In genomic region chr3:152376351-152377183, GRCh38 we compare ENCODE assay signal across 8 cellular contexts.
DNase-seq lines count a peak whose midpoint lies in the region; ATAC-seq and TF ChIP-seq lines count a peak whose summit lies in the region.

No MANE protein-coding gene starts in this region.

- H3K36me3 ChIP-seq in MM.1S (replicated peaks; ENCODE audit: insufficient read depth, low read length) (no peaks in the 10 kb centered on the region), WERI-Rb-1 (no peaks in the 10 kb centered on the region)

- ATAC-seq in GM18502 (IDR thresholded peaks at IDR 0.05; ENCODE audit: poor library complexity, unreplicated experiment) (peak; percentile 81), GM21786 (IDR thresholded peaks at IDR 0.05; ENCODE audit: unreplicated experiment) (peak; percentile 77), sciatic nerve (peak; percentile 58)

- peak; percentile 34 for DNase-seq in MM.1S
- peak; percentile 63 for DNase-seq in choroid plexus epithelial cell (ENCODE audit: low read depth)
- DNase-seq in sciatic nerve (ENCODE audit: low spot score) = no peak
- no peak for DNase-seq in WERI-Rb-1
- DNase-seq in stimulated activated CD4-positive, alpha-beta T cell treated with anti-CD3 and anti-CD28 coated beads, Interleukin-1b, Interleukin-23, amount 100 ng/mL, for 48 hours = no peak
- DNase-seq in COLO829 (ENCODE audit: low spot score) = no peak

- H3K9ac ChIP-seq in MM.1S (ENCODE audit: low read length) = no peak overlapping the region; the same call in 1 of the 2 replicates

- intact Hi-C loops in sciatic nerve (cut with DNase I) = no loop called here

- peak overlapping the region; percentile 55; the same call in 1 of the 2 replicates for H3K27ac ChIP-seq in MM.1S (ENCODE audit: low read length)
- H3K27ac ChIP-seq in WERI-Rb-1 = no peak overlapping the region

- H3K4me3 ChIP-seq in MM.1S (ENCODE audit: low read length) = peak overlapping the region; percentile 2; the same call in 1 of the 2 replicates
- H3K4me3 ChIP-seq in choroid plexus epithelial cell (ENCODE audit: low read depth, low read length) = no peak overlapping the region
- H3K4me3 ChIP-seq in WERI-Rb-1 (ENCODE audit: low read depth, low read length) = no peak overlapping the region

- H4K20me1 ChIP-seq in MM.1S (ENCODE audit: insufficient read depth, low read length) = 0 out of 2 replicates have a peak, but pooled peaks cover 14% of the 10 kb centered on the region

- H2AFZ ChIP-seq in MM.1S (ENCODE audit: low read length) = no peak overlapping the region

- no peaks in the 10 kb centered on the region for H3K9me2 ChIP-seq in MM.1S (replicated peaks; ENCODE audit: insufficient read depth, low read length)

- no peaks in the 10 kb centered on the region for H3K9me3 ChIP-seq in MM.1S (replicated peaks; ENCODE audit: insufficient read depth, low read length)
- no peaks in the 10 kb centered on the region for H3K9me3 ChIP-seq in WERI-Rb-1 (ENCODE audit: severe bottlenecking)

- peaks cover 10% of the 10 kb centered on the region; the same call in 1 of the 2 replicates for H3K4me1 ChIP-seq in MM.1S (ENCODE audit: low read length)

- H3K27me3 ChIP-seq in MM.1S (replicated peaks; ENCODE audit: insufficient read depth, low read length) (no peaks in the 10 kb centered on the region), WERI-Rb-1 (ENCODE audit: insufficient read depth, low read depth, severe bottlenecking) (peaks cover 4% of the 10 kb centered on the region)

- peaks cover 99% of the 10 kb centered on the region for H3K79me2 ChIP-seq in MM.1S (ENCODE audit: low read length)

- H3K4me2 ChIP-seq in MM.1S (ENCODE audit: low read depth, low read length) = peak overlapping the region; percentile 30; the same call in 1 of the 2 replicates

- TF ChIP-seq CTCF in MM.1S (IDR thresholded peaks at IDR 0.05; ENCODE audit: low read length) (no peak), choroid plexus epithelial cell (conservative IDR thresholded peaks at IDR 0.05; ENCODE audit: low read depth, low read length) (no peak), WERI-Rb-1 (IDR thresholded peaks at IDR 0.05; ENCODE audit: low read depth, low read length) (no peak)

- peaks cover 10% of the 10 kb centered on the region; the same call in 1 of the 2 replicates for H3F3A ChIP-seq in MM.1S (ENCODE audit: insufficient read depth, low read length)

Comparison
In these comparisons a context has a peak if more than half of its experiments do, and no peak if none do; other contexts are left out.
1. DNase-seq: peak in MM.1S (single experiment) and choroid plexus epithelial cell (single experiment); none in sciatic nerve (single experiment), WERI-Rb-1 (single experiment), stimulated activated CD4-positive, alpha-beta T cell treated with anti-CD3 and anti-CD28 coated beads, Interleukin-1b, Interleukin-23, amount 100 ng/mL, for 48 hours (single experiment) and COLO829 (single experiment).
2. Peak in every context shown above with its lines, with median percentiles within 50 percentile points of each other: ATAC-seq.